ENCODE assay signal across 18 cellular contexts in the genomic region with DNA sequence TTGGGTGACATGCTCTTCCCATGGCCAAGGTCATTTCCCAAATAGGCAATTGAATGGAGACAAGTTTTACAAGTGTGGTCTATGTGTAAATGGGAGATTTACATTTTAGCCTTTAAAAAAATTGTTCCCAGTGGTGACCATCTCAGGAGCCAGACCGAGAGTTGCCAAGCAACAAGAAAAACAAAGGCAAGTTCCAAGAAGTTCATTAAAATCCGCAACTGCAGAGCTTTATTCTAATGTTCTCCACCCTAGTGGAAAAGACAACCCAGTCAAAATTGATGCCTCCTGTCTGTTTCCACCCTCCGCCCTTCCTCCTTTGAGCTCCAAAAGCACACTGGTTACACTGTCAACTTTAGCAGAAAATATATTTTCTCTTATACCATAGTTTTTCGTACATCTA.
"Had no signal": no experiment of that assay in that cellular context is flagged by ENCODE, and none has a peak within 500 bp of the region (broad histone marks: within the 10 kb centered on the region; RNA-seq: fewer than 3 reads in every experiment).

No MANE protein-coding gene starts in this region.

- H3K27ac ChIP-seq: epithelial cell of prostate, gastrocnemius medialis, lower lobe of right lung, neural progenitor cell, psoas muscle, testis, upper lobe of left lung had no signal

- H3K27me3 ChIP-seq: gastrocnemius medialis, neural progenitor cell, testis, upper lobe of left lung had no signal

- H3K4me3 Mint-ChIP-seq: activated CD4-positive, alpha-beta T cell treated with anti-CD3 and anti-CD28 coated beads, Interleukin-2, amount 10 ng/mL, durations not matched to agents 7 days and 5 days; activated naive CD8-positive, alpha-beta T cell treated with anti-CD3 and anti-CD28 coated beads for 36 hours; dendritic cell treated with granulocyte-macrophage colony-stimulating factor and Interleukin-4, amounts not matched to agents 40 ng/mL and 50 ng/mL, for 4 days; neural progenitor cell; stimulated activated naive CD8-positive, alpha-beta T cell treated with anti-CD3 and anti-CD28 coated beads, Interleukin-15, amount 100 ng/mL, for 72 hours had no signal

- ATAC-seq: gastrocnemius medialis; lower lobe of right lung; psoas muscle; stimulated activated naive CD8-positive, alpha-beta T cell treated with anti-CD3 and anti-CD28 coated beads, Interleukin-15, amount 100 ng/mL, for 72 hours had no signal

- H3K4me3 ChIP-seq: gastrocnemius medialis, lower lobe of right lung, neural progenitor cell, psoas muscle, testis, upper lobe of left lung had no signal

- H3K36me3 Mint-ChIP-seq: neural progenitor cell had no signal

- H3K27me3 Mint-ChIP-seq: activated CD4-positive, alpha-beta T cell treated with anti-CD3 and anti-CD28 coated beads, Interleukin-2, amount 10 ng/mL, durations not matched to agents 7 days and 5 days; activated naive CD8-positive, alpha-beta T cell treated with anti-CD3 and anti-CD28 coated beads for 36 hours; dendritic cell treated with granulocyte-macrophage colony-stimulating factor and Interleukin-4, amounts not matched to agents 40 ng/mL and 50 ng/mL, for 4 days; stimulated activated naive CD8-positive, alpha-beta T cell treated with anti-CD3 and anti-CD28 coated beads, Interleukin-15, amount 100 ng/mL, for 72 hours had no signal

- H3K4me1 ChIP-seq: lower lobe of right lung, neural progenitor cell, testis, upper lobe of left lung had no signal

- H3K36me3 ChIP-seq: gastrocnemius medialis, lower lobe of right lung, neural progenitor cell, upper lobe of left lung had no signal

- DNase-seq: activated CD4-positive, alpha-beta T cell treated with anti-CD3 and anti-CD28 coated beads, Interleukin-2, amount 10 ng/mL, durations not matched to agents 7 days and 5 days; activated CD8-positive, alpha-beta memory T cell treated with anti-CD3 and anti-CD28 coated beads, Interleukin-2, amount 50 U/mL, for 48 hours; activated naive CD8-positive, alpha-beta T cell treated with anti-CD3 and anti-CD28 coated beads for 36 hours; amygdala; cerebellar nuclear complex; effector memory CD4-positive, alpha-beta T cell; gastrocnemius medialis; kidney; lower lobe of right lung; midbrain; psoas muscle; stimulated activated CD4-positive, alpha-beta T cell treated with anti-CD3 and anti-CD28 coated beads, Interleukin-1b, Interleukin-23, amount 100 ng/mL, for 48 hours; stimulated activated naive CD8-positive, alpha-beta T cell treated with anti-CD3 and anti-CD28 coated beads, Interleukin-15, amount 100 ng/mL, for 72 hours; testis; upper lobe of left lung had no signal

- H3K9me3 ChIP-seq: gastrocnemius medialis, lower lobe of right lung, psoas muscle, testis, upper lobe of left lung had no signal

- H3K27ac Mint-ChIP-seq: activated CD4-positive, alpha-beta T cell treated with anti-CD3 and anti-CD28 coated beads, Interleukin-2, amount 10 ng/mL, durations not matched to agents 7 days and 5 days; activated naive CD8-positive, alpha-beta T cell treated with anti-CD3 and anti-CD28 coated beads for 36 hours; dendritic cell treated with granulocyte-macrophage colony-stimulating factor and Interleukin-4, amounts not matched to agents 40 ng/mL and 50 ng/mL, for 4 days; neural progenitor cell; stimulated activated naive CD8-positive, alpha-beta T cell treated with anti-CD3 and anti-CD28 coated beads, Interleukin-15, amount 100 ng/mL, for 72 hours had no signal
